In the genomic region with DNA sequence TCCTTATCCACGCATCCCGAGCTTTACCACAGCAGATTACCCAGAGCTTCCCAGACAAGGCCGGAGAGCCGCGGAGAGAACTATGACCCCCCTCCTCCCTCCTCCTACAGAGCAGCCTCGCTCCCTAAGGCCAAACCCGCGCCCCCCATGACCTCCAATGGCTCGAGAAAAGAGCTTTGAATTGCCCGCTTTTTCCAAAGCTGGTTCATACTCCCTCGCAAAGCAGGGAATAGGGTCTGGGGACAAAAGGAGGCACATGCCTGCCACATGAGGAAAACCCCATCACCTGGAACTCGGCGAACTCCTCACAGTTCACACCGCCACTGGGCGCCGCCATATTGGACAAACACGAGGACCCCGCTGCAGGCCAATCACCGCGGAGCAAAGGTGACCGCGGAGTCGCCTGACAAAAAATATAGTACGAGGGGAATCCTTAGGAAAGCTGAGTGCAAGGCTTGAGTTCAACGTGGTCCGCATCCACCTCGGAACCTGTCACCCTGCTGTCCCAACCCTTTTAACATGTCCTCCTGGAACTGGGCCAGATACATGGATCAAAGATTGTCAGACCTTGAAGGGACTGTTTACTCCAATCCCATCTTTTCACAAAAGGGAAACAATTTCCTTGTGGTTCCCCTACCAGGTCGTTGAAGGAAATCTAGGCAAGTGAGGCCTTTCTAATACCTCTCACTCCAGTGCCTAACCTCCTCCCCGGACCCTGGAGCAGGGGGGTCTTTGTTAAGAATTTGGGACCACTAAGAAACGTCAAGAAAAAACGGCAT, we compare ENCODE assay signal across 8 cellular contexts. TPM values are rescaled to one million over a fixed set of nuclear protein-coding genes. Genes with fewer than 3 reads are reported as not detected.
A peak's percentile ranks its signal among the peaks of the same experiment; 100 is the strongest.
DNase-seq lines count a peak whose midpoint lies in the region; ATAC-seq and TF ChIP-seq lines count a peak whose summit lies in the region.

MIX23 (minus strand) TSS at position 344 of the 779 bp plus-strand sequence; CDS start at position 337, 7 bp downstream.

- H3K27ac ChIP-seq in adipose tissue (ENCODE audit: low read depth, low read length), result peak within 1 kb of the TSS; percentile 6
- peak within 1 kb of the TSS; percentile 88 to 95 (median 91) for H3K27ac ChIP-seq in transverse colon

- DNase-seq in GF-D8 (lab: John Stamatoyannopoulos, UW) (peak; percentile 81), NCI-H146 treated with DMSO at 0.1 percent for 48 hours (lab: John Stamatoyannopoulos, UW; ENCODE audit: unreplicated experiment) (peak; percentile 92), T-helper 1 cell (peak; percentile 67 to 82 (median 77)), cardiac septum (ENCODE audit: low spot score) (peak; percentile 95), pons (ENCODE audit: low spot score) (peak; percentile 84), transverse colon (peak; percentile 89)

- intact Hi-C loops in cardiac septum (cut with DNase I) (loop anchor here (2.0 kb wide), 1 partner anchor 34 kb away; the partner anchor contains the start of gene WDR5B), transverse colon (cut with DNase I; ENCODE audit: low total_unique reads) (no loop called here)

- TF ChIP-seq POLR2A in transverse colon (IDR thresholded peaks at IDR 0.05), result peak; percentile 44

- no peak for TF ChIP-seq EP300 in transverse colon (IDR thresholded peaks at IDR 0.05; ENCODE audit: low read depth)

- H3K4me3 ChIP-seq in transverse colon, result peak within 1 kb of the TSS; percentile 44 to 84 (median 62)

- in situ Hi-C loops in transverse colon (cut with MboI; ENCODE audit: low pct_ligation_motif_present in 1 of 4, low pct_unique_long_range_greater_than_20kb in 1 of 4, low sequenced_read_pairs in 3 of 4), result loop anchor here in 2 of 4 donors (10.0 to 25.0 kb wide), 2 partner anchors 292 to 304 kb away; partner anchors contain the start of gene PARP14 (in 1 of the 2)

- H3K27me3 ChIP-seq in transverse colon, result no peaks in the 10 kb centered on the region

- H3K36me3 ChIP-seq in transverse colon, result no peaks in the 10 kb centered on the region

- no peak for TF ChIP-seq CTCF in transverse colon (IDR thresholded peaks at IDR 0.05)

- peaks cover 0 to 45% (median 18%) of the 10 kb centered on the region in 4 donors for H3K4me1 ChIP-seq in transverse colon

- no peaks in the 10 kb centered on the region for H3K9me3 ChIP-seq in transverse colon

- peak; percentile 41 for ATAC-seq in HG02642 (IDR thresholded peaks at IDR 0.05; ENCODE audit: poor library complexity, unreplicated experiment)

- WGBS in adipose tissue, 3 donors, result 0% methylated on average over 31 of the region's 31 CpGs
- WGBS in transverse colon (ENCODE audit: low coverage in 1 of 2), 2 donors, result 0% methylated on average over 4 to 31 of the region's 31 CpGs

RNA-seq across cellular contexts. Expression of gene MIX23, which starts in this region (rescaled TPM):
- 10 to 100 TPM; 12.7 to 41.5 (median 21.1) TPM for polyA plus RNA-seq in adipose tissue
- total RNA-seq in cardiac septum (24.8 TPM), transverse colon (10 to 100 TPM in 2 of 4 donors, 1 to 10 TPM in 2; 4.5 to 28.7 (median 10.7) TPM)

Comparison
In these comparisons a context has a peak if more than half of its experiments do, and no peak if none do; other contexts are left out.
1. Peak in every context shown above with its lines: DNase-seq, ATAC-seq, H3K4me3 ChIP-seq and H3K27ac ChIP-seq.